In genomic region chr4:6689506-6689960, GRCh38 we compare ENCODE assay signal across 10 cellular contexts. TPM values are rescaled to one million over a fixed set of nuclear protein-coding genes. Genes with fewer than 3 reads are reported as not detected.
DNase-seq lines count a peak whose midpoint lies in the region; ATAC-seq and TF ChIP-seq lines count a peak whose summit lies in the region.
"Had no signal": no experiment of that assay in that cellular context is flagged by ENCODE, and none has a peak within 500 bp of the region (broad histone marks: within the 10 kb centered on the region; RNA-seq: fewer than 3 reads in every experiment).

No MANE protein-coding gene starts in this region.

- POLR2A ChIA-PET in HCT116 (lab: Charles Lee) = interaction anchor here (1.0 to 3.5 kb wide), 3 partner anchors 16 to 49 kb away, joined by 3 to 35 read pairs (median 3); partner anchors contain the start of gene MRFAP1

- H3K9ac ChIP-seq in HCT116 (ENCODE audit: low read length) = peak overlapping the region; percentile 60

- CTCF ChIA-PET in HCT116 (lab: Charles Lee) = interaction anchor here (1.0 to 2.2 kb wide), 3 partner anchors 9 to 184 kb away, joined by 3 to 10 read pairs (median 4); no protein-coding TSS in a partner anchor

- H3K4me1 ChIP-seq in HCT116 (ENCODE audit: control insufficient read depth in 1 of 2, insufficient read depth in 2 of 2, low read length in 2 of 2) (peaks cover 39 to 57% of the 10 kb centered on the region in 2 experiments), hepatocyte (ENCODE audit: insufficient read depth) (peaks cover 44% of the 10 kb centered on the region), spleen (peaks cover 17 to 90% (median 47%) of the 10 kb centered on the region in 6 donors)

- TF ChIP-seq CTCF in HCT116 (IDR thresholded peaks at IDR 0.05 in 2 of 3, conservative IDR thresholded peaks at IDR 0.05 in 1 of 3; ENCODE audit: borderline replicate concordance in 1 of 3, insufficient read depth in 1 of 3, low read depth in 2 of 3, low read length in 2 of 3) (no peak), hepatocyte (IDR thresholded peaks at IDR 0.05; ENCODE audit: poor library complexity) (no peak), spleen (IDR thresholded peaks at IDR 0.05 in 8 of 11, conservative IDR thresholded peaks at IDR 0.05 in 3 of 11) (no peak)

- H3K27me3 ChIP-seq in HCT116 (ENCODE audit: insufficient read depth, low read length) (no peaks in the 10 kb centered on the region), hepatocyte (no peaks in the 10 kb centered on the region), spleen (replicated peaks in 1 of 7) (no peaks in the 10 kb centered on the region)
- H3K27me3 ChIP-seq: adrenal gland had no signal

- H3K4me1 Mint-ChIP-seq in T-helper 2 cell treated with Interferon-gamma antibody and Interleukin-4, amounts not matched to agents 5 μg/mL and 100 μg/mL, for 36 hours (ENCODE audit: low read depth) = peaks cover 69% of the 10 kb centered on the region

- H4K20me1 ChIP-seq in HCT116 (ENCODE audit: insufficient read depth) (no peaks in the 10 kb centered on the region), hepatocyte (ENCODE audit: insufficient read depth, poor library complexity, severe bottlenecking) (no peaks in the 10 kb centered on the region)

- peak overlapping the region; percentile 94 for H3K27ac Mint-ChIP-seq in T-helper 2 cell treated with Interferon-gamma antibody and Interleukin-4, amounts not matched to agents 5 μg/mL and 100 μg/mL, for 36 hours

- no peaks in the 10 kb centered on the region for H3K27me3 Mint-ChIP-seq in T-helper 2 cell treated with Interferon-gamma antibody and Interleukin-4, amounts not matched to agents 5 μg/mL and 100 μg/mL, for 36 hours (ENCODE audit: low read depth)

- DNase-seq in HCT116 (ENCODE audit: low read depth, low spot score) = no peak
- DNase-seq in T-helper 2 cell treated with Interferon-gamma antibody and Interleukin-4, amounts not matched to agents 5 μg/mL and 100 μg/mL, for 36 hours (ENCODE audit: low spot score) = no peak
- DNase-seq in hepatocyte (ENCODE audit: low spot score) = peak; percentile 31
- no peak for DNase-seq in spleen
- DNase-seq in NCI-H2171 (lab: John Stamatoyannopoulos, UW) = no peak
- DNase-seq in NCI-H1930 (lab: John Stamatoyannopoulos, UW) = no peak
- DNase-seq in SKM-1 treated with dmso at 0.1 percent for 144 hours (lab: John Stamatoyannopoulos, UW; ENCODE audit: unreplicated experiment) = no peak
- DNase-seq in NCI-H2029 (lab: John Stamatoyannopoulos, UW) = no peak
- DNase-seq: NCI-H1105 had no signal

- H3K27ac ChIP-seq in HCT116 (ENCODE audit: low read depth, low read length) = peak overlapping the region; percentile 94
- H3K27ac ChIP-seq in hepatocyte = peak overlapping the region; percentile 94
- H3K27ac ChIP-seq in spleen = peak overlapping the region; percentile 35 to 91 (median 72)

- H3K9me3 Mint-ChIP-seq in T-helper 2 cell treated with Interferon-gamma antibody and Interleukin-4, amounts not matched to agents 5 μg/mL and 100 μg/mL, for 36 hours = no peaks in the 10 kb centered on the region

- whole genome bisulfite sequencing in hepatocyte (ENCODE audit: low lambda C conversion rate, missing lambda C conversion rate) = 71% methylated on average over 13 of the region's 15 CpGs
- WGBS in spleen, 5 donors = 66 to 82% (median 80%) methylated on average over 7 to 15 of the region's 15 CpGs

- TF ChIP-seq POLR2A in HCT116 (IDR thresholded peaks at IDR 0.05; ENCODE audit: borderline replicate concordance, extremely low read depth, insufficient read depth, insufficient read length) (no peak), spleen (IDR thresholded peaks at IDR 0.05) (no peak)

- intact Hi-C loops in HCT116 (cut with micrococcal nuclease) (loop anchor here (10.0 kb wide), 1 partner anchor 355 kb away; no protein-coding TSS in a partner anchor), spleen (cut with DNase I; ENCODE audit: low total_unique reads) (no loop called here)

- peak overlapping the region; percentile 91 for H3K4me3 Mint-ChIP-seq in T-helper 2 cell treated with Interferon-gamma antibody and Interleukin-4, amounts not matched to agents 5 μg/mL and 100 μg/mL, for 36 hours

- RAD21 ChIA-PET in HCT116 (lab: Charles Lee; ENCODE audit: low non-redundant PET in 1 of 2, low total read pairs in 2 of 2, uncharacterized antibody in 2 of 2, unreplicated experiment in 2 of 2) = no interaction called here

- H2AFZ ChIP-seq in HCT116 (ENCODE audit: low read depth, low read length, poor library complexity, severe bottlenecking) (peak overlapping the region; percentile 8), hepatocyte (peak overlapping the region; percentile 10)

- no TSS peak for BruUV-seq in HCT116 (replicated peaks; lab: Mats Ljungman, UMichigan)

- no peaks in the 10 kb centered on the region for H3K9me2 ChIP-seq in HCT116 (ENCODE audit: insufficient read depth)
- no peaks in the 10 kb centered on the region for H3K9me2 ChIP-seq in hepatocyte (replicated peaks; ENCODE audit: insufficient read depth)

- TF ChIP-seq RAD21 in HCT116 (IDR thresholded peaks at IDR 0.05; ENCODE audit: low read depth) = no peak

- ATAC-seq in HCT116 = peak; percentile 64

- H3K4me3 ChIP-seq in HCT116 (replicated peaks in 1 of 2; ENCODE audit: low read depth in 1 of 2, low read length in 2 of 2) (peak overlapping the region; percentile 34 to 39), hepatocyte (no peak overlapping the region), spleen (peak overlapping the region in 5 of 8 donors; percentile 5 to 58 (median 23))
- H3K4me3 ChIP-seq: adrenal gland had no signal

- H3K4me2 ChIP-seq in HCT116 (ENCODE audit: low read length) (peak overlapping the region; percentile 79), hepatocyte (peak overlapping the region; percentile 63)

- peaks cover 42% of the 10 kb centered on the region for H3K36me3 Mint-ChIP-seq in T-helper 2 cell treated with Interferon-gamma antibody and Interleukin-4, amounts not matched to agents 5 μg/mL and 100 μg/mL, for 36 hours (ENCODE audit: low read depth)

- H3K79me2 ChIP-seq in HCT116 (ENCODE audit: insufficient read depth, low read length) = no peaks in the 10 kb centered on the region
- peaks cover 18% of the 10 kb centered on the region for H3K79me2 ChIP-seq in hepatocyte

- no peaks in the 10 kb centered on the region for H3K9me3 ChIP-seq in HCT116 (ENCODE audit: control insufficient read depth in 1 of 2, insufficient read depth in 1 of 2, low read depth in 1 of 2, low read length in 2 of 2)
- no peaks in the 10 kb centered on the region for H3K9me3 ChIP-seq in hepatocyte (ENCODE audit: low read depth)
- no peaks in the 10 kb centered on the region for H3K9me3 ChIP-seq in spleen
- H3K9me3 ChIP-seq: adrenal gland had no signal

- H3K36me3 ChIP-seq in HCT116 (ENCODE audit: control insufficient read depth in 1 of 2, insufficient read depth in 2 of 2, low read length in 2 of 2) = no peaks in the 10 kb centered on the region
- H3K36me3 ChIP-seq in hepatocyte (replicated peaks; ENCODE audit: insufficient read depth, low read depth) = no peaks in the 10 kb centered on the region
- H3K36me3 ChIP-seq in spleen = no peaks in the 10 kb centered on the region
- H3K36me3 ChIP-seq: adrenal gland had no signal

TF ChIP-seq in HCT116, 20 proteins besides CTCF, POLR2A, EP300 and RAD21:
- TF ChIP-seq, protein P1, sequence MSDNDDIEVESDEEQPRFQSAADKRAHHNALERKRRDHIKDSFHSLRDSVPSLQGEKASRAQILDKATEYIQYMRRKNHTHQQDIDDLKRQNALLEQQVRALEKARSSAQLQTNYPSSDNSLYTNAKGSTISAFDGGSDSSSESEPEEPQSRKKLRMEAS (IDR thresholded peaks at IDR 0.05) = no peak
- TF ChIP-seq ZFX (IDR thresholded peaks at IDR 0.05) = 0 out of 2 replicates have a peak, but pooled peaks have one; percentile 15

RNA-seq across cellular contexts. Expression of gene S100P, which starts 4.1 kb away (rescaled TPM):
- total RNA-seq in HCT116 (2021; ENCODE audit: unreplicated experiment) (4.1 TPM), hepatocyte (9.2 and 36.6 TPM in 2 replicates), spleen (100 to 1,000 TPM in 2 of 7 donors, 10 to 100 TPM in 5; 17.1 to 162 (median 34.9) TPM)
- 7.1 and 14.8 TPM in 2 replicates for polyA plus RNA-seq in HCT116 (2012)
- polyA plus RNA-seq in hepatocyte (51.6 and 99.1 TPM in 2 replicates), spleen (10 to 100 TPM in 1 of 3 donors, 1 to 10 TPM in 2; 3.5 to 15.3 (median 8.8) TPM)

RNA-seq across cellular contexts. Expression of gene MRFAP1L1, which starts 20.1 kb away (rescaled TPM):
- total RNA-seq in HCT116 (2021; ENCODE audit: unreplicated experiment) (43.0 TPM), hepatocyte (84.9 and 86.4 TPM in 2 replicates), spleen (10 to 100 TPM; 45.6 to 96.9 (median 57.1) TPM)
- polyA plus RNA-seq in HCT116 (2012) = 31.9 and 39.3 TPM in 2 replicates
- polyA plus RNA-seq in hepatocyte (55.1 and 60.8 TPM in 2 replicates), spleen (10 to 100 TPM; 50.6 to 74.2 (median 67.7) TPM)

RNA-seq across cellular contexts. Expression of gene BLOC1S4, which starts 26.4 kb away (rescaled TPM):
- 15.7 TPM for total RNA-seq in HCT116 (2021; ENCODE audit: unreplicated experiment)
- polyA plus RNA-seq in HCT116 (2012) = 13.0 and 15.2 TPM in 2 replicates
- total RNA-seq in hepatocyte = 29.4 and 33.3 TPM in 2 replicates
- 50.1 and 60.0 TPM in 2 replicates for polyA plus RNA-seq in hepatocyte
- 10 to 100 TPM; 13.4 to 24.2 (median 16.7) TPM for total RNA-seq in spleen
- 10 to 100 TPM; 19.6 to 22.8 (median 20.3) TPM for polyA plus RNA-seq in spleen

RNA-seq across cellular contexts. Expression of gene MRFAP1, which starts 49.0 kb away (rescaled TPM):
- 313 TPM for total RNA-seq in HCT116 (2021; ENCODE audit: unreplicated experiment)
- 245 and 276 TPM in 2 replicates for polyA plus RNA-seq in HCT116 (2012)
- total RNA-seq in hepatocyte = 221 and 238 TPM in 2 replicates
- 225 and 256 TPM in 2 replicates for polyA plus RNA-seq in hepatocyte
- total RNA-seq in spleen = 100 to 1,000 TPM; 181 to 265 (median 227) TPM
- polyA plus RNA-seq in spleen = 100 to 1,000 TPM; 133 to 299 (median 191) TPM
